Comparison of ENCODE assay signal across 2 cellular contexts in genomic region chr17:19129500-19129899, GRCh38. TPM values are rescaled to one million over a fixed set of nuclear protein-coding genes. Genes with fewer than 3 reads are reported as not detected.
"Had no signal": no experiment of that assay in that cellular context is flagged by ENCODE, and none has a peak within 500 bp of the region (broad histone marks: within the 10 kb centered on the region; RNA-seq: fewer than 3 reads in every experiment).

No MANE protein-coding gene starts in this region.

RNA-seq across cellular contexts. Expression of gene GRAPL, which starts 2.1 kb away (rescaled TPM):
- total RNA-seq: ascending aorta, epithelial cell of proximal tubule had no signal
